1 cellular context compared by ENCODE assay signal in genomic region chr3:44729384-44729910, GRCh38.
TF ChIP-seq lines count a peak whose summit lies in the region.

ZNF501 (plus strand) TSS chr3:44729635; CDS start chr3:44734422, 4,787 bp downstream.

TF ChIP-seq in K562, 482 proteins besides CTCF, POLR2A, EP300 and RAD21 (continued from another document and continues in another):
- TF ChIP-seq, protein P1, sequence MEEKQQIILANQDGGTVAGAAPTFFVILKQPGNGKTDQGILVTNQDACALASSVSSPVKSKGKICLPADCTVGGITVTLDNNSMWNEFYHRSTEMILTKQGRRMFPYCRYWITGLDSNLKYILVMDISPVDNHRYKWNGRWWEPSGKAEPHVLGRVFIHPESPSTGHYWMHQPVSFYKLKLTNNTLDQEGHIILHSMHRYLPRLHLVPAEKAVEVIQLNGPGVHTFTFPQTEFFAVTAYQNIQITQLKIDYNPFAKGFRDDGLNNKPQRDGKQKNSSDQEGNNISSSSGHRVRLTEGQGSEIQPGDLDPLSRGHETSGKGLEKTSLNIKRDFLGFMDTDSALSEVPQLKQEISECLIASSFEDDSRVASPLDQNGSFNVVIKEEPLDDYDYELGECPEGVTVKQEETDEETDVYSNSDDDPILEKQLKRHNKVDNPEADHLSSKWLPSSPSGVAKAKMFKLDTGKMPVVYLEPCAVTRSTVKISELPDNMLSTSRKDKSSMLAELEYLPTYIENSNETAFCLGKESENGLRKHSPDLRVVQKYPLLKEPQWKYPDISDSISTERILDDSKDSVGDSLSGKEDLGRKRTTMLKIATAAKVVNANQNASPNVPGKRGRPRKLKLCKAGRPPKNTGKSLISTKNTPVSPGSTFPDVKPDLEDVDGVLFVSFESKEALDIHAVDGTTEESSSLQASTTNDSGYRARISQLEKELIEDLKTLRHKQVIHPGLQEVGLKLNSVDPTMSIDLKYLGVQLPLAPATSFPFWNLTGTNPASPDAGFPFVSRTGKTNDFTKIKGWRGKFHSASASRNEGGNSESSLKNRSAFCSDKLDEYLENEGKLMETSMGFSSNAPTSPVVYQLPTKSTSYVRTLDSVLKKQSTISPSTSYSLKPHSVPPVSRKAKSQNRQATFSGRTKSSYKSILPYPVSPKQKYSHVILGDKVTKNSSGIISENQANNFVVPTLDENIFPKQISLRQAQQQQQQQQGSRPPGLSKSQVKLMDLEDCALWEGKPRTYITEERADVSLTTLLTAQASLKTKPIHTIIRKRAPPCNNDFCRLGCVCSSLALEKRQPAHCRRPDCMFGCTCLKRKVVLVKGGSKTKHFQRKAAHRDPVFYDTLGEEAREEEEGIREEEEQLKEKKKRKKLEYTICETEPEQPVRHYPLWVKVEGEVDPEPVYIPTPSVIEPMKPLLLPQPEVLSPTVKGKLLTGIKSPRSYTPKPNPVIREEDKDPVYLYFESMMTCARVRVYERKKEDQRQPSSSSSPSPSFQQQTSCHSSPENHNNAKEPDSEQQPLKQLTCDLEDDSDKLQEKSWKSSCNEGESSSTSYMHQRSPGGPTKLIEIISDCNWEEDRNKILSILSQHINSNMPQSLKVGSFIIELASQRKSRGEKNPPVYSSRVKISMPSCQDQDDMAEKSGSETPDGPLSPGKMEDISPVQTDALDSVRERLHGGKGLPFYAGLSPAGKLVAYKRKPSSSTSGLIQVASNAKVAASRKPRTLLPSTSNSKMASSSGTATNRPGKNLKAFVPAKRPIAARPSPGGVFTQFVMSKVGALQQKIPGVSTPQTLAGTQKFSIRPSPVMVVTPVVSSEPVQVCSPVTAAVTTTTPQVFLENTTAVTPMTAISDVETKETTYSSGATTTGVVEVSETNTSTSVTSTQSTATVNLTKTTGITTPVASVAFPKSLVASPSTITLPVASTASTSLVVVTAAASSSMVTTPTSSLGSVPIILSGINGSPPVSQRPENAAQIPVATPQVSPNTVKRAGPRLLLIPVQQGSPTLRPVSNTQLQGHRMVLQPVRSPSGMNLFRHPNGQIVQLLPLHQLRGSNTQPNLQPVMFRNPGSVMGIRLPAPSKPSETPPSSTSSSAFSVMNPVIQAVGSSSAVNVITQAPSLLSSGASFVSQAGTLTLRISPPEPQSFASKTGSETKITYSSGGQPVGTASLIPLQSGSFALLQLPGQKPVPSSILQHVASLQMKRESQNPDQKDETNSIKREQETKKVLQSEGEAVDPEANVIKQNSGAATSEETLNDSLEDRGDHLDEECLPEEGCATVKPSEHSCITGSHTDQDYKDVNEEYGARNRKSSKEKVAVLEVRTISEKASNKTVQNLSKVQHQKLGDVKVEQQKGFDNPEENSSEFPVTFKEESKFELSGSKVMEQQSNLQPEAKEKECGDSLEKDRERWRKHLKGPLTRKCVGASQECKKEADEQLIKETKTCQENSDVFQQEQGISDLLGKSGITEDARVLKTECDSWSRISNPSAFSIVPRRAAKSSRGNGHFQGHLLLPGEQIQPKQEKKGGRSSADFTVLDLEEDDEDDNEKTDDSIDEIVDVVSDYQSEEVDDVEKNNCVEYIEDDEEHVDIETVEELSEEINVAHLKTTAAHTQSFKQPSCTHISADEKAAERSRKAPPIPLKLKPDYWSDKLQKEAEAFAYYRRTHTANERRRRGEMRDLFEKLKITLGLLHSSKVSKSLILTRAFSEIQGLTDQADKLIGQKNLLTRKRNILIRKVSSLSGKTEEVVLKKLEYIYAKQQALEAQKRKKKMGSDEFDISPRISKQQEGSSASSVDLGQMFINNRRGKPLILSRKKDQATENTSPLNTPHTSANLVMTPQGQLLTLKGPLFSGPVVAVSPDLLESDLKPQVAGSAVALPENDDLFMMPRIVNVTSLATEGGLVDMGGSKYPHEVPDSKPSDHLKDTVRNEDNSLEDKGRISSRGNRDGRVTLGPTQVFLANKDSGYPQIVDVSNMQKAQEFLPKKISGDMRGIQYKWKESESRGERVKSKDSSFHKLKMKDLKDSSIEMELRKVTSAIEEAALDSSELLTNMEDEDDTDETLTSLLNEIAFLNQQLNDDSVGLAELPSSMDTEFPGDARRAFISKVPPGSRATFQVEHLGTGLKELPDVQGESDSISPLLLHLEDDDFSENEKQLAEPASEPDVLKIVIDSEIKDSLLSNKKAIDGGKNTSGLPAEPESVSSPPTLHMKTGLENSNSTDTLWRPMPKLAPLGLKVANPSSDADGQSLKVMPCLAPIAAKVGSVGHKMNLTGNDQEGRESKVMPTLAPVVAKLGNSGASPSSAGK (IDR thresholded peaks at IDR 0.05), result peak; percentile 93
- TF ChIP-seq, protein P2, sequence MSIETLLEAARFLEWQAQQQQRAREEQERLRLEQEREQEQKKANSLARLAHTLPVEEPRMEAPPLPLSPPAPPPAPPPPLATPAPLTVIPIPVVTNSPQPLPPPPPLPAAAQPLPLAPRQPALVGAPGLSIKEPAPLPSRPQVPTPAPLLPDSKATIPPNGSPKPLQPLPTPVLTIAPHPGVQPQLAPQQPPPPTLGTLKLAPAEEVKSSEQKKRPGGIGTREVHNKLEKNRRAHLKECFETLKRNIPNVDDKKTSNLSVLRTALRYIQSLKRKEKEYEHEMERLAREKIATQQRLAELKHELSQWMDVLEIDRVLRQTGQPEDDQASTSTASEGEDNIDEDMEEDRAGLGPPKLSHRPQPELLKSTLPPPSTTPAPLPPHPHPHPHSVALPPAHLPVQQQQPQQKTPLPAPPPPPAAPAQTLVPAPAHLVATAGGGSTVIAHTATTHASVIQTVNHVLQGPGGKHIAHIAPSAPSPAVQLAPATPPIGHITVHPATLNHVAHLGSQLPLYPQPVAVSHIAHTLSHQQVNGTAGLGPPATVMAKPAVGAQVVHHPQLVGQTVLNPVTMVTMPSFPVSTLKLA (conservative IDR thresholded peaks at IDR 0.05), result peak in 1 of 2 experiments; percentile 79; a peak in 3 of 4 replicates
- no peak for TF ChIP-seq ZNF551 (CRISPR knock-in tag; IDR thresholded peaks at IDR 0.05)
- TF ChIP-seq GATAD2A (IDR thresholded peaks at IDR 0.05), result no peak
- no peak for TF ChIP-seq E2F3 (CRISPR knock-in tag; IDR thresholded peaks at IDR 0.05)
- no peak for TF ChIP-seq PPARD (CRISPR knock-in tag; IDR thresholded peaks at IDR 0.05)
- no peak for TF ChIP-seq ZNF655 (CRISPR knock-in tag; IDR thresholded peaks at IDR 0.05)
- TF ChIP-seq RB1 (IDR thresholded peaks at IDR 0.05; ENCODE audit: low read depth), result peak; percentile 84
- TF ChIP-seq GATAD2B (IDR thresholded peaks at IDR 0.05; ENCODE audit: borderline replicate concordance), result no peak
- TF ChIP-seq TSHZ1 (CRISPR knock-in tag; IDR thresholded peaks at IDR 0.05), result no peak
- TF ChIP-seq RAD51 (IDR thresholded peaks at IDR 0.05; ENCODE audit: borderline replicate concordance, low read depth), result no peak
- TF ChIP-seq SOX6 (IDR thresholded peaks at IDR 0.05), result peak; percentile 74
- TF ChIP-seq WHSC1 (IDR thresholded peaks at IDR 0.05; ENCODE audit: low read length), result no peak
- TF ChIP-seq MTA1 (IDR thresholded peaks at IDR 0.05; ENCODE audit: borderline replicate concordance), result peak; percentile 98
- TF ChIP-seq ZNF280B (CRISPR knock-in tag; IDR thresholded peaks at IDR 0.05), result no peak
- no peak for TF ChIP-seq MCM7 (IDR thresholded peaks at IDR 0.05)
- TF ChIP-seq CCAR2 (IDR thresholded peaks at IDR 0.05; ENCODE audit: low read depth, low read length), result no peak
- TF ChIP-seq MCM2 (IDR thresholded peaks at IDR 0.05; ENCODE audit: low read depth), result no peak
- TF ChIP-seq PRPF4 (IDR thresholded peaks at IDR 0.05; ENCODE audit: insufficient read depth, low read depth, low read length, poor library complexity, severe bottlenecking), result no peak
- TF ChIP-seq, protein P3, sequence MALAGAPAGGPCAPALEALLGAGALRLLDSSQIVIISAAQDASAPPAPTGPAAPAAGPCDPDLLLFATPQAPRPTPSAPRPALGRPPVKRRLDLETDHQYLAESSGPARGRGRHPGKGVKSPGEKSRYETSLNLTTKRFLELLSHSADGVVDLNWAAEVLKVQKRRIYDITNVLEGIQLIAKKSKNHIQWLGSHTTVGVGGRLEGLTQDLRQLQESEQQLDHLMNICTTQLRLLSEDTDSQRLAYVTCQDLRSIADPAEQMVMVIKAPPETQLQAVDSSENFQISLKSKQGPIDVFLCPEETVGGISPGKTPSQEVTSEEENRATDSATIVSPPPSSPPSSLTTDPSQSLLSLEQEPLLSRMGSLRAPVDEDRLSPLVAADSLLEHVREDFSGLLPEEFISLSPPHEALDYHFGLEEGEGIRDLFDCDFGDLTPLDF (CRISPR knock-in tag; IDR thresholded peaks at IDR 0.05), result no peak; the same call in 1 of the 2 replicates
- TF ChIP-seq HDAC1 (IDR thresholded peaks at IDR 0.05), result peak in 1 of 2 experiments; percentile 71; a peak in 2 of 4 replicates
- peak; percentile 94 for TF ChIP-seq RBFOX2 (IDR thresholded peaks at IDR 0.05; ENCODE audit: low read depth, low read length)
- TF ChIP-seq RBM34 (IDR thresholded peaks at IDR 0.05; ENCODE audit: borderline replicate concordance, insufficient read depth, low read length), result no peak
- TF ChIP-seq NELFE (IDR thresholded peaks at IDR 0.05; ENCODE audit: insufficient read depth, insufficient read length), result no peak
- TF ChIP-seq, protein P4, sequence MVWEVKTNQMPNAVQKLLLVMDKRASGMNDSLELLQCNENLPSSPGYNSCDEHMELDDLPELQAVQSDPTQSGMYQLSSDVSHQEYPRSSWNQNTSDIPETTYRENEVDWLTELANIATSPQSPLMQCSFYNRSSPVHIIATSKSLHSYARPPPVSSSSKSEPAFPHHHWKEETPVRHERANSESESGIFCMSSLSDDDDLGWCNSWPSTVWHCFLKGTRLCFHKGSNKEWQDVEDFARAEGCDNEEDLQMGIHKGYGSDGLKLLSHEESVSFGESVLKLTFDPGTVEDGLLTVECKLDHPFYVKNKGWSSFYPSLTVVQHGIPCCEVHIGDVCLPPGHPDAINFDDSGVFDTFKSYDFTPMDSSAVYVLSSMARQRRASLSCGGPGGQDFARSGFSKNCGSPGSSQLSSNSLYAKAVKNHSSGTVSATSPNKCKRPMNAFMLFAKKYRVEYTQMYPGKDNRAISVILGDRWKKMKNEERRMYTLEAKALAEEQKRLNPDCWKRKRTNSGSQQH (CRISPR knock-in tag; IDR thresholded peaks at IDR 0.05), result no peak
- 0 out of 2 replicates have a peak, but pooled peaks have one; percentile 42 for TF ChIP-seq XRCC5 (IDR thresholded peaks at IDR 0.05; ENCODE audit: low read depth, low read length)
- peak; percentile 94 for TF ChIP-seq C11orf30 (IDR thresholded peaks at IDR 0.05; ENCODE audit: low read depth)
- TF ChIP-seq, protein P5, sequence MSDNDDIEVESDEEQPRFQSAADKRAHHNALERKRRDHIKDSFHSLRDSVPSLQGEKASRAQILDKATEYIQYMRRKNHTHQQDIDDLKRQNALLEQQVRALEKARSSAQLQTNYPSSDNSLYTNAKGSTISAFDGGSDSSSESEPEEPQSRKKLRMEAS (CRISPR knock-in tag; IDR thresholded peaks at IDR 0.05), result peak; percentile 64
- peak in 1 of 2 experiments; percentile 86; a peak in 2 of 3 replicates for TF ChIP-seq CBX3 (IDR thresholded peaks at IDR 0.05; ENCODE audit: borderline replicate concordance in 1 of 2, low read length in 2 of 2)
- peak; percentile 73 for TF ChIP-seq TBP (optimal IDR thresholded peaks at IDR 0.05; ENCODE audit: low read depth, low read length)
- TF ChIP-seq NCOR1 (IDR thresholded peaks at IDR 0.05), result no peak
- no peak for TF ChIP-seq CREB5 (CRISPR knock-in tag; IDR thresholded peaks at IDR 0.05)
- TF ChIP-seq RBM15 (IDR thresholded peaks at IDR 0.05; ENCODE audit: insufficient read depth, low read length), result no peak
- no peak for TF ChIP-seq SETDB1 (IDR thresholded peaks at IDR 0.05; ENCODE audit: low read length)
- no peak for TF ChIP-seq ZNF384 (IDR thresholded peaks at IDR 0.05; ENCODE audit: low read depth, low read length)
